ENCODE assay signal across 9 cellular contexts in genomic region chr1:234531181-234532132, GRCh38. TPM values are rescaled to one million over a fixed set of nuclear protein-coding genes. Genes with fewer than 3 reads are reported as not detected.
DNase-seq lines count a peak whose midpoint lies in the region; ATAC-seq and TF ChIP-seq lines count a peak whose summit lies in the region.
"Had no signal": no experiment of that assay in that cellular context is flagged by ENCODE, and none has a peak within 500 bp of the region (broad histone marks: within the 10 kb centered on the region; RNA-seq: fewer than 3 reads in every experiment).

No MANE protein-coding gene starts in this region.

- H3K36me3 ChIP-seq in HUES48 (ENCODE audit: control insufficient read depth, insufficient read depth, low read length), result no peaks in the 10 kb centered on the region
- no peaks in the 10 kb centered on the region for H3K36me3 ChIP-seq in liver (ENCODE audit: control insufficient read depth in 4 of 4, insufficient read depth in 3 of 4, low read depth in 1 of 4, low read length in 3 of 4)

- H3K27ac ChIP-seq in HUES48 (ENCODE audit: low read depth, low read length), result peak overlapping the region; percentile 26
- H3K27ac ChIP-seq in cingulate gyrus (ENCODE audit: low read depth, low read length), result peak overlapping the region; percentile 94
- H3K27ac ChIP-seq in liver (ENCODE audit: low read depth in 1 of 2, low read length in 2 of 2), result peak overlapping the region; percentile 92 to 93

- no peaks in the 10 kb centered on the region for H3K9me3 ChIP-seq in HUES48 (ENCODE audit: control insufficient read depth, insufficient read depth, low read length)
- H3K9me3 ChIP-seq in liver (ENCODE audit: control insufficient read depth in 4 of 4, low read length in 3 of 4), result no peaks in the 10 kb centered on the region

- H3K27me3 ChIP-seq in HUES48 (ENCODE audit: control insufficient read depth, insufficient read depth, low read length) (no peaks in the 10 kb centered on the region), liver (ENCODE audit: control insufficient read depth in 4 of 4, insufficient read depth in 4 of 4, low read length in 3 of 4) (no peaks in the 10 kb centered on the region)

- peak; percentile 76 for DNase-seq in stromal cell of bone marrow (ENCODE audit: low read depth)
- DNase-seq in NCI-H2029 (lab: John Stamatoyannopoulos, UW), result no peak
- no peak for DNase-seq in ecto neural progenitor cell (ENCODE audit: low spot score)
- no peak for DNase-seq in CD1c-positive myeloid dendritic cell (ENCODE audit: extremely low spot score)
- DNase-seq: NCI-H2029 treated with DMSO at 0.1 percent for 48 hours had no signal

- H3K9ac ChIP-seq in HUES48 (ENCODE audit: low read depth, low read length) (no peak overlapping the region), liver (ENCODE audit: low read depth in 1 of 2, low read length in 2 of 2) (peak overlapping the region; percentile 77 to 88)

- H3K4me1 ChIP-seq in HUES48 (ENCODE audit: control insufficient read depth, insufficient read depth, low read length), result peaks cover 13% of the 10 kb centered on the region
- peaks cover 12 to 49% (median 38%) of the 10 kb centered on the region in 4 donors for H3K4me1 ChIP-seq in liver (ENCODE audit: control insufficient read depth in 4 of 4, insufficient read depth in 4 of 4, low read length in 3 of 4)

- 74% methylated on average over 31 of the region's 31 CpGs for WGBS in liver

- H3K4me3 ChIP-seq in HUES48 (ENCODE audit: low read depth, low read length) (no peak overlapping the region), liver (ENCODE audit: low read depth in 1 of 3, low read length in 3 of 3) (no peak overlapping the region)

- TF ChIP-seq CTCF in liver (IDR thresholded peaks at IDR 0.05; ENCODE audit: low read depth, low read length, missing input control), result no peak

- no peak for TF ChIP-seq RAD21 in liver (IDR thresholded peaks at IDR 0.05)

- no peak for ATAC-seq in HG03196 (IDR thresholded peaks at IDR 0.05; ENCODE audit: unreplicated experiment)

TF ChIP-seq in liver, 16 proteins besides CTCF, POLR2A, EP300 and RAD21:
- TF ChIP-seq FOXA1 (IDR thresholded peaks at IDR 0.05) (no peak), NR2F2 (IDR thresholded peaks at IDR 0.05) (peak; percentile 10)

RNA-seq across cellular contexts. Expression of gene TARBP1, which starts 52.5 kb away (rescaled TPM):
- 10 to 100 TPM; 11.9 to 17.6 TPM for total RNA-seq in liver
- polyA plus RNA-seq in liver, result 1 to 10 TPM; 4.1 to 6.4 TPM

Comparison
In these comparisons a context has a peak if more than half of its experiments do, and no peak if none do; other contexts are left out.
1. H3K27ac ChIP-seq: peak in every context shown above with its lines; median percentile 94 in cingulate gyrus; 92 in liver; 26 in HUES48.